ENCODE assay signal across 8 cellular contexts in the genomic region with DNA sequence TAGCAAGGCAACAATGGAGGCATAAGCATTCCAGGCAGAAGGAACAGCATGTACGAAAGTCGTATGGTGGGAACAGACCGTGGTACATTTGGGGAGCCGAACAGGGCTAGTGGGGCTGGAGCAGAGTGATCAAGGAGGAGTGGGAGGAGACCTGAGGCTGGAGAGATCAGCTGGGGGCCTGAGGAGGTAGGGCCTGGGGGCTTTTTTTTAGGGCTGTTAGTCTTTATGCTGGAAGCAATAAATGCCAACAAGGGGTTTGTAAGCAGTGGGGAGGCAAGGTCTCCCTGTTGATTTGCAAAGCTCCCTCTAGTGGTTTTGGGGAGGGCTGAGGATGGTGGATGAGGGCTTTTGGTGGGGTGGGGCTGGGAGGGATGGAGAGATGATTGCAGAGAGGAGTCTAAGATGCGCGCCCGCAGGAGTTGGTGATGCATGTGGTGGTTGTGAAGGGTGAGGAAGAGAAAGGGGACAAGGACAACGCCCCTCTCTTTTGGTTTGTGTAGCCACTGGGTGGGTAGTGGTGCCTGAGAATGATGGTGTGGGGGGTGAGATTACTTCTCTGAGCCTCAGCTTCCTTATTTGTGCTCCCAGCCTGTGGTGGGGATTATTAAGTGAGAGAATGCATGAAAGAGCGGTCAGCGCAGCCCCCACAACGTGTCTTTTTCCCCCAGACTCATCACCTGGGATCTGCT.
DNase-seq lines count a peak whose midpoint lies in the region; ATAC-seq and TF ChIP-seq lines count a peak whose summit lies in the region.

No MANE protein-coding gene starts in this region.

- no peak overlapping the region for H3K4me2 ChIP-seq in Loucy (ENCODE audit: low read depth, low read length, poor library complexity, severe bottlenecking)

- ATAC-seq in HG02571 (IDR thresholded peaks at IDR 0.05; ENCODE audit: unreplicated experiment), result no peak
- ATAC-seq in HG02610 (IDR thresholded peaks at IDR 0.05; ENCODE audit: unreplicated experiment), result no peak

- peaks cover 1% of the 10 kb centered on the region for H3K4me1 Mint-ChIP-seq in glutamatergic neuron (ENCODE audit: low read depth, unreplicated experiment)

- no peaks in the 10 kb centered on the region for H3K9me2 ChIP-seq in Loucy (replicated peaks; ENCODE audit: low read depth, low read length)

- H3K79me2 ChIP-seq in Loucy (ENCODE audit: insufficient read depth, low read length), result no peaks in the 10 kb centered on the region

- H3K9me3 Mint-ChIP-seq in glutamatergic neuron (ENCODE audit: unreplicated experiment), result peaks cover 10% of the 10 kb centered on the region

- no peak overlapping the region for H3K4me3 Mint-ChIP-seq in glutamatergic neuron (ENCODE audit: unreplicated experiment)

- H3K36me3 ChIP-seq in Loucy (ENCODE audit: insufficient read depth, low read length), result no peaks in the 10 kb centered on the region

- H3K9me3 ChIP-seq in Loucy (ENCODE audit: insufficient read depth, low read depth, low read length), result no peaks in the 10 kb centered on the region

- no peak overlapping the region for H2AFZ ChIP-seq in Loucy (ENCODE audit: low read length)

- peak; percentile 15 for DNase-seq in activated CD4-positive, alpha-beta T cell treated with anti-CD3 and anti-CD28 coated beads, Interleukin-2, amount 50 U/mL, for 1 hour
- DNase-seq in glutamatergic neuron (peak; percentile 31), anterior cingulate cortex (lab: John Stamatoyannopoulos, UW) (no peak)
- no peak for DNase-seq in activated CD4-positive, CD25-positive, alpha-beta regulatory T cell treated with anti-CD3 and anti-CD28 coated beads, Interleukin-2, amount 50 U/mL, for 72 hours

- no peaks in the 10 kb centered on the region for H3F3A ChIP-seq in Loucy (ENCODE audit: low read depth)

- TF ChIP-seq CTCF in GM12872 (IDR thresholded peaks at IDR 0.05; ENCODE audit: insufficient read depth, low read depth, low read length) (peak; percentile 64), Loucy (conservative IDR thresholded peaks at IDR 0.05; ENCODE audit: low read length) (peak; percentile 72), glutamatergic neuron (IDR thresholded peaks at IDR 0.05; ENCODE audit: partially characterized antibody, unreplicated experiment) (no peak)

- no peak overlapping the region for H3K9ac ChIP-seq in Loucy (ENCODE audit: low read depth, low read length, poor library complexity, severe bottlenecking)

- peaks cover 32% of the 10 kb centered on the region for H3K4me1 ChIP-seq in Loucy (ENCODE audit: insufficient read depth, low read length, poor library complexity, severe bottlenecking)

- H3K36me3 Mint-ChIP-seq in glutamatergic neuron (ENCODE audit: unreplicated experiment), result no peaks in the 10 kb centered on the region

- H3K4me3 ChIP-seq in Loucy (ENCODE audit: low read length, poor library complexity, severe bottlenecking), result no peak overlapping the region

- no peaks in the 10 kb centered on the region for H3K27me3 ChIP-seq in Loucy (ENCODE audit: insufficient read depth, low read length, poor library complexity, severe bottlenecking)

- no peaks in the 10 kb centered on the region for H4K20me1 ChIP-seq in Loucy (ENCODE audit: insufficient read depth, low read length, poor library complexity, severe bottlenecking)

- no peak overlapping the region for H3K27ac Mint-ChIP-seq in glutamatergic neuron (ENCODE audit: unreplicated experiment)

- H3K27me3 Mint-ChIP-seq in glutamatergic neuron (ENCODE audit: unreplicated experiment), result peaks cover 9% of the 10 kb centered on the region

Comparison
In these comparisons a context has a peak if more than half of its experiments do, and no peak if none do; other contexts are left out.
1. DNase-seq: peak in activated CD4-positive, alpha-beta T cell treated with anti-CD3 and anti-CD28 coated beads, Interleukin-2, amount 50 U/mL, for 1 hour (single experiment) and glutamatergic neuron (single experiment); none in anterior cingulate cortex (0 of 58) and activated CD4-positive, CD25-positive, alpha-beta regulatory T cell treated with anti-CD3 and anti-CD28 coated beads, Interleukin-2, amount 50 U/mL, for 72 hours (single experiment).